Comparison of ENCODE assay signal across 23 cellular contexts in genomic region chr11:46125284-46125683, GRCh38. TPM values are rescaled to one million over a fixed set of nuclear protein-coding genes. Genes with fewer than 3 reads are reported as not detected.
DNase-seq lines count a peak whose midpoint lies in the region; ATAC-seq, FAIRE-seq and TF ChIP-seq lines count a peak whose summit lies in the region.
"Had no signal": no experiment of that assay in that cellular context is flagged by ENCODE, and none has a peak within 500 bp of the region (broad histone marks: within the 10 kb centered on the region; RNA-seq: fewer than 3 reads in every experiment).

No MANE protein-coding gene starts in this region.

- H3K4me2 ChIP-seq in endothelial cell of umbilical vein (ENCODE audit: insufficient read depth, low read length), result no peak overlapping the region
- H3K4me2 ChIP-seq: A549 had no signal

- no peaks in the 10 kb centered on the region for H3K36me3 Mint-ChIP-seq in activated CD4-positive, alpha-beta T cell treated with anti-CD3 and anti-CD28 coated beads, Interleukin-2, amount 10 ng/mL, durations not matched to agents 24 days and 14 days (ENCODE audit: low read depth)
- H3K36me3 Mint-ChIP-seq in activated CD4-positive, alpha-beta T cell treated with anti-CD3 and anti-CD28 coated beads, Interleukin-2, amount 10 ng/mL, durations not matched to agents 7 days and 5 days (ENCODE audit: low read depth), result no peaks in the 10 kb centered on the region
- peaks cover 9% of the 10 kb centered on the region for H3K36me3 Mint-ChIP-seq in CD4-positive, alpha-beta T cell (ENCODE audit: low read depth)
- no peaks in the 10 kb centered on the region for H3K36me3 Mint-ChIP-seq in WTC11

- no peak overlapping the region for H3K4me3 ChIP-seq in endothelial cell of umbilical vein (replicated peaks in 1 of 3; ENCODE audit: insufficient read depth in 1 of 3, low read depth in 1 of 3, low read length in 3 of 3)
- H3K4me3 ChIP-seq: A549; BLaER1 treated with 17β-estradiol and CSF1 and Interleukin-3, amounts not matched to agents 10 nM and 100 nM had no signal

- H3K9me1 ChIP-seq in endothelial cell of umbilical vein (replicated peaks; ENCODE audit: control insufficient read depth, extremely low read depth, insufficient read depth, low read length), result no peaks in the 10 kb centered on the region

- no peaks in the 10 kb centered on the region for H4K20me1 ChIP-seq in endothelial cell of umbilical vein (replicated peaks; ENCODE audit: control insufficient read depth, extremely low read depth, insufficient read depth, low read length)
- H4K20me1 ChIP-seq: BLaER1 treated with 17β-estradiol and CSF1 and Interleukin-3, amounts not matched to agents 10 nM and 100 nM had no signal

- BruUV-seq in endothelial cell of umbilical vein (replicated peaks; lab: Mats Ljungman, UMichigan), result no TSS peak

- no peak for TF ChIP-seq CTCF in CD4-positive, alpha-beta T cell (IDR thresholded peaks at IDR 0.05)
- no peak for TF ChIP-seq CTCF in WTC11 (IDR thresholded peaks at IDR 0.05)
- TF ChIP-seq CTCF in endothelial cell of umbilical vein (IDR thresholded peaks at IDR 0.05; ENCODE audit: extremely low read depth in 1 of 2, insufficient read depth in 1 of 2, low read depth in 1 of 2, low read length in 2 of 2), result no peak

- dilution Hi-C loops in endothelial cell of umbilical vein (cut with MboI; ENCODE audit: extremely low pct_ligation_motif_present, low sequenced_read_pairs), result no loop called here

- DNase-seq in activated CD4-positive, alpha-beta T cell treated with anti-CD3 and anti-CD28 coated beads, Interleukin-2, amount 10 ng/mL, durations not matched to agents 24 days and 14 days, result peak; percentile 53
- no peak for DNase-seq in activated CD4-positive, alpha-beta T cell treated with anti-CD3 and anti-CD28 coated beads, Interleukin-2, amount 10 ng/mL, durations not matched to agents 7 days and 5 days
- DNase-seq in CD4-positive, alpha-beta T cell, result no peak
- DNase-seq in WTC11 (ENCODE audit: low spot score) (no peak), endothelial cell of umbilical vein (ENCODE audit: low read depth, low spot score) (no peak)
- DNase-seq: AML-193; CD4-positive, alpha-beta memory T cell; CD8-positive, alpha-beta memory T cell; COR-L47; DMS 273 treated with DMSO at 0.1 percent for 48 hours; DMS153; DMS53; DMS79; GF-D8 had no signal

- H3K4me1 Mint-ChIP-seq in activated CD4-positive, alpha-beta T cell treated with anti-CD3 and anti-CD28 coated beads, Interleukin-2, amount 10 ng/mL, durations not matched to agents 24 days and 14 days, result peaks cover 20% of the 10 kb centered on the region
- peaks cover 25% of the 10 kb centered on the region for H3K4me1 Mint-ChIP-seq in activated CD4-positive, alpha-beta T cell treated with anti-CD3 and anti-CD28 coated beads, Interleukin-2, amount 10 ng/mL, durations not matched to agents 7 days and 5 days
- H3K4me1 Mint-ChIP-seq in CD4-positive, alpha-beta T cell (ENCODE audit: low read depth), result peaks cover 17% of the 10 kb centered on the region
- peaks cover 10% of the 10 kb centered on the region for H3K4me1 Mint-ChIP-seq in WTC11

- no peaks in the 10 kb centered on the region for H3K36me3 ChIP-seq in endothelial cell of umbilical vein (ENCODE audit: control insufficient read depth in 2 of 2, extremely low read depth in 1 of 2, insufficient read depth in 2 of 2, low read length in 2 of 2)
- H3K36me3 ChIP-seq: BLaER1 treated with 17β-estradiol and CSF1 and Interleukin-3, amounts not matched to agents 10 nM and 100 nM had no signal

- no peaks in the 10 kb centered on the region for H3K9me3 Mint-ChIP-seq in activated CD4-positive, alpha-beta T cell treated with anti-CD3 and anti-CD28 coated beads, Interleukin-2, amount 10 ng/mL, durations not matched to agents 24 days and 14 days
- H3K9me3 Mint-ChIP-seq in activated CD4-positive, alpha-beta T cell treated with anti-CD3 and anti-CD28 coated beads, Interleukin-2, amount 10 ng/mL, durations not matched to agents 7 days and 5 days, result no peaks in the 10 kb centered on the region
- H3K9me3 Mint-ChIP-seq in CD4-positive, alpha-beta T cell, result no peaks in the 10 kb centered on the region
- no peaks in the 10 kb centered on the region for H3K9me3 Mint-ChIP-seq in WTC11
- H3K9me3 Mint-ChIP-seq: CD4-positive, alpha-beta memory T cell; CD8-positive, alpha-beta memory T cell had no signal

- no peak overlapping the region for H2AFZ ChIP-seq in endothelial cell of umbilical vein (ENCODE audit: low read depth, low read length)

- POLR2A ChIA-PET in activated CD4-positive, alpha-beta T cell treated with anti-CD3 and anti-CD28 coated beads, Interleukin-2, amount 10 ng/mL, durations not matched to agents 7 days and 5 days (lab: Charles Lee), result no interaction called here
- POLR2A ChIA-PET in CD4-positive, alpha-beta T cell (lab: Charles Lee), result no interaction called here
- POLR2A ChIA-PET in WTC11 (lab: Charles Lee) (no interaction called here), endothelial cell of umbilical vein (lab: Charles Lee) (no interaction called here)

- no peak for ATAC-seq in CD4-positive, alpha-beta T cell (ENCODE audit: poor library complexity)
- ATAC-seq in WTC11, result no peak
- no peak for ATAC-seq in GM19351 (IDR thresholded peaks at IDR 0.05; ENCODE audit: unreplicated experiment)
- no peak for ATAC-seq in HG03460 (IDR thresholded peaks at IDR 0.05; ENCODE audit: unreplicated experiment)
- ATAC-seq: A549 had no signal

- H3K27me3 ChIP-seq in CD4-positive, alpha-beta T cell (ENCODE audit: control insufficient read depth, insufficient read depth, low read length), result no peaks in the 10 kb centered on the region
- H3K27me3 ChIP-seq in endothelial cell of umbilical vein (ENCODE audit: control insufficient read depth in 2 of 2, insufficient read depth in 2 of 2, low read length in 2 of 2), result no peaks in the 10 kb centered on the region
- H3K27me3 ChIP-seq: BLaER1 treated with 17β-estradiol and CSF1 and Interleukin-3, amounts not matched to agents 10 nM and 100 nM had no signal

- H3K27me3 Mint-ChIP-seq in activated CD4-positive, alpha-beta T cell treated with anti-CD3 and anti-CD28 coated beads, Interleukin-2, amount 10 ng/mL, durations not matched to agents 24 days and 14 days, result no peaks in the 10 kb centered on the region
- no peaks in the 10 kb centered on the region for H3K27me3 Mint-ChIP-seq in activated CD4-positive, alpha-beta T cell treated with anti-CD3 and anti-CD28 coated beads, Interleukin-2, amount 10 ng/mL, durations not matched to agents 7 days and 5 days
- H3K27me3 Mint-ChIP-seq in CD4-positive, alpha-beta T cell, result peaks cover 4% of the 10 kb centered on the region
- H3K27me3 Mint-ChIP-seq in WTC11 (ENCODE audit: low read depth), result no peaks in the 10 kb centered on the region
- H3K27me3 Mint-ChIP-seq: B cell had no signal

- intact Hi-C loops in activated CD4-positive, alpha-beta T cell treated with anti-CD3 and anti-CD28 coated beads, Interleukin-2, amount 10 ng/mL, durations not matched to agents 24 days and 14 days (cut with micrococcal nuclease), result loop anchor here (10.0 kb wide), 2 partner anchors 1090 to 1560 kb away; partner anchors contain the start of genes CD82 and DDB2
- intact Hi-C loops in CD4-positive, alpha-beta T cell (cut with DNase I, micrococcal nuclease), result loop anchor here (5.0 to 10.0 kb wide), 3 partner anchors 110 to 180 kb away; no protein-coding TSS in a partner anchor
- intact Hi-C loops in endothelial cell of umbilical vein (cut with micrococcal nuclease), result no loop called here

- no peak overlapping the region for H3K4me3 Mint-ChIP-seq in activated CD4-positive, alpha-beta T cell treated with anti-CD3 and anti-CD28 coated beads, Interleukin-2, amount 10 ng/mL, durations not matched to agents 24 days and 14 days
- H3K4me3 Mint-ChIP-seq in activated CD4-positive, alpha-beta T cell treated with anti-CD3 and anti-CD28 coated beads, Interleukin-2, amount 10 ng/mL, durations not matched to agents 7 days and 5 days, result no peak overlapping the region
- no peak overlapping the region for H3K4me3 Mint-ChIP-seq in CD4-positive, alpha-beta T cell
- H3K4me3 Mint-ChIP-seq in WTC11, result no peak overlapping the region
- H3K4me3 Mint-ChIP-seq: B cell; CD8-positive, alpha-beta memory T cell had no signal

- FAIRE-seq in endothelial cell of umbilical vein (lab: Jason Lieb, UNC), result peak; percentile 4
- FAIRE-seq: A549, G401.6, GM19239 had no signal

- no peak overlapping the region for H3K9ac ChIP-seq in endothelial cell of umbilical vein (replicated peaks; ENCODE audit: extremely low read depth, insufficient read depth, low read length)
- H3K9ac ChIP-seq: BLaER1 treated with 17β-estradiol and CSF1 and Interleukin-3, amounts not matched to agents 10 nM and 100 nM had no signal

- no peak overlapping the region for H3K27ac Mint-ChIP-seq in activated CD4-positive, alpha-beta T cell treated with anti-CD3 and anti-CD28 coated beads, Interleukin-2, amount 10 ng/mL, durations not matched to agents 24 days and 14 days
- H3K27ac Mint-ChIP-seq in activated CD4-positive, alpha-beta T cell treated with anti-CD3 and anti-CD28 coated beads, Interleukin-2, amount 10 ng/mL, durations not matched to agents 7 days and 5 days, result no peak overlapping the region
- H3K27ac Mint-ChIP-seq in CD4-positive, alpha-beta T cell, result peak overlapping the region; percentile 53
- no peak overlapping the region for H3K27ac Mint-ChIP-seq in WTC11
- H3K27ac Mint-ChIP-seq: B cell had no signal

- CTCF ChIA-PET in activated CD4-positive, alpha-beta T cell treated with anti-CD3 and anti-CD28 coated beads, Interleukin-2, amount 10 ng/mL, durations not matched to agents 7 days and 5 days (lab: Charles Lee), result interaction anchor here (0.7 kb wide), 1 partner anchor 15 kb away, joined by 3 read pairs; no protein-coding TSS in a partner anchor
- CTCF ChIA-PET in CD4-positive, alpha-beta T cell (lab: Charles Lee), result interaction anchor here (1.0 to 1.1 kb wide), 2 partner anchors 227 to 354 kb away, joined by 3 read pairs; no protein-coding TSS in a partner anchor
- CTCF ChIA-PET in WTC11 (lab: Charles Lee) (interaction anchor here (1.4 kb wide), 1 partner anchor 114 kb away, joined by 3 read pairs; no protein-coding TSS in a partner anchor), endothelial cell of umbilical vein (lab: Charles Lee) (no interaction called here)

- H3K4me1 ChIP-seq in endothelial cell of umbilical vein (ENCODE audit: control insufficient read depth, extremely low read depth, insufficient read depth, low read length), result peaks cover 5% of the 10 kb centered on the region

- H3K79me2 ChIP-seq in endothelial cell of umbilical vein (ENCODE audit: control insufficient read depth, insufficient read depth, low read length), result no peaks in the 10 kb centered on the region

- TF ChIP-seq POLR2A in endothelial cell of umbilical vein (IDR thresholded peaks at IDR 0.05; ENCODE audit: low read depth, low read length), result no peak

- H3K9me3 ChIP-seq in CD4-positive, alpha-beta T cell (ENCODE audit: control insufficient read depth, low read length), result no peaks in the 10 kb centered on the region
- no peaks in the 10 kb centered on the region for H3K9me3 ChIP-seq in endothelial cell of umbilical vein (replicated peaks; ENCODE audit: control insufficient read depth, insufficient read depth, low read length)
- H3K9me3 ChIP-seq: A549; BLaER1 treated with 17β-estradiol and CSF1 and Interleukin-3, amounts not matched to agents 10 nM and 100 nM had no signal

- no peak overlapping the region for H3K27ac ChIP-seq in CD4-positive, alpha-beta T cell (ENCODE audit: low read depth, low read length)
- H3K27ac ChIP-seq in endothelial cell of umbilical vein (ENCODE audit: insufficient read depth, low read depth, low read length), result no peak overlapping the region
- H3K27ac ChIP-seq: 22Rv1; A549; BLaER1 treated with 17β-estradiol and CSF1 and Interleukin-3, amounts not matched to agents 10 nM and 100 nM; C4-2B had no signal

RNA-seq across cellular contexts. Expression of gene PHF21A, which starts 4.0 kb away (rescaled TPM):
- total RNA-seq in activated CD4-positive, alpha-beta T cell treated with anti-CD3 and anti-CD28 coated beads, Interleukin-2, amount 10 ng/mL, durations not matched to agents 24 days and 14 days, result 33.7 and 33.9 TPM in 2 replicates
- 10 to 100 TPM; 37.8 to 38.4 TPM for total RNA-seq in activated CD4-positive, alpha-beta T cell treated with anti-CD3 and anti-CD28 coated beads, Interleukin-2, amount 10 ng/mL, durations not matched to agents 7 days and 5 days
- total RNA-seq in CD4-positive, alpha-beta T cell, result 10 to 100 TPM; 59.5 to 66.2 TPM
- total RNA-seq in WTC11 (2021) (29.4 to 36.6 TPM (median 33.1 TPM) in 3 replicates), endothelial cell of umbilical vein (26.9 and 30.5 TPM in 2 replicates)
- polyA plus RNA-seq in endothelial cell of umbilical vein, result 11.9 and 14.1 TPM in 2 replicates
- polyA plus RNA-seq in endothelial cell of umbilical vein (2011; cell fraction: cytosol; rRNA removed), result 15.2 and 16.4 TPM in 2 replicates
- polyA plus RNA-seq in endothelial cell of umbilical vein (2011; cell fraction: nucleus; rRNA removed), result 65.5 and 66.9 TPM in 2 replicates
- polyA plus RNA-seq in endothelial cell of umbilical vein (2012), result 20.1 and 22.0 TPM in 2 replicates
- polyA minus RNA-seq in endothelial cell of umbilical vein, result 16.0 and 17.1 TPM in 2 replicates
- 7.9 TPM for polyA minus RNA-seq in endothelial cell of umbilical vein (2011; cell fraction: cytosol; rRNA and poly(A)+ RNA removed)
- 32.2 and 33.1 TPM in 2 replicates for polyA minus RNA-seq in endothelial cell of umbilical vein (2011; cell fraction: nucleus; rRNA and poly(A)+ RNA removed)
